ENCODE assay signal across 1 cellular context in the genomic region with DNA sequence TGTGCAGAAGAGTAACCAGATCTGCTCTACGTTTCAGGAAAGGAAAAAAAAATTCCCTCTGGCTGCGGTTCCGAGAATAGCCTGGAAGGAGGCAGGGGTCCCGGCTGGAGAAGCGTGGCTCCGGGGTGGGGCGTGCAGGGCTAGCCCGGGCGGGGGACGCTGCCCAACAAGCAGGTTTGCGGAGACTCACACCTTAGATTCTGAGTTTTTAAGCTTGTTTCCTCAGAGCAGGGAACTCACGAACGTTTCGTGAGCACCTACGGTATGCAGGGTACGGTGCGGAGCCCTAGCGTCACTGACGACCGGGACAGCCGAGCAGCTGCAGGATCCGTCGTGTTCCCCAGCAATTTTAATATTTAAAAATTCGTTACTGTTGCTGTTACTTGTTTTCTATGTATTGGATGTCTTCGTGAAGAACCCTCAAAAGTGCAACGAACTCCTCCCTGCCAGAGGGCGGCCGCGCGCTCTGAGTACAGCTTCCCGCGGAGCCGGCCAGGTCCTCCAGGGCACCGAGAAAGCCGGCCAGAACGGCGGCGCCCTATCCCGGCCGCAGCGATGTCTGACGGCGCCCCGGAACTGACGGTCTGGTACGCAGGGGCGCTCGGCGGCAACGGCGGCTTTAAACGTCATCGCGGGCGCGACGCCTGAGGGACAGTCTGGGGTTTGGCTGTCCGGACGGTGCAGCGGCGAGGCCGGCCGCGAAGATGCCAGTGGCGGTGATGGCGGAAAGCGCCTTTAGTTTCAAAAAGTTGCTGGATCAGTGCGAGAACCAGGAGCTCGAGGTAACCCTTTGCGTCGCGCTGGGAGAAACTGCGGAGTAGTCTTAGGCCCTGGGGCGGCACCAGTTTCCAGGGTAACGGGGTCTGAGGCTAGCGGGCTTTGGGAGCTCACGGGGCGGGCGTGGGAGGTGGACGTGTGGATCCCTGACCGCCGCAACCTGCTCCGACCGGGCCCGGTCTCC.
A peak's percentile ranks its signal among the peaks of the same experiment; 100 is the strongest.
TF ChIP-seq lines count a peak whose summit lies in the region.

A gene (plus strand): TSS at position 629 of the 961 bp plus-strand sequence. CDS start 76 bp downstream, at position 705.

TF ChIP-seq in GM23338, 12 proteins besides CTCF, POLR2A, EP300 and RAD21 (continued from another document):
- TF ChIP-seq, protein P1, sequence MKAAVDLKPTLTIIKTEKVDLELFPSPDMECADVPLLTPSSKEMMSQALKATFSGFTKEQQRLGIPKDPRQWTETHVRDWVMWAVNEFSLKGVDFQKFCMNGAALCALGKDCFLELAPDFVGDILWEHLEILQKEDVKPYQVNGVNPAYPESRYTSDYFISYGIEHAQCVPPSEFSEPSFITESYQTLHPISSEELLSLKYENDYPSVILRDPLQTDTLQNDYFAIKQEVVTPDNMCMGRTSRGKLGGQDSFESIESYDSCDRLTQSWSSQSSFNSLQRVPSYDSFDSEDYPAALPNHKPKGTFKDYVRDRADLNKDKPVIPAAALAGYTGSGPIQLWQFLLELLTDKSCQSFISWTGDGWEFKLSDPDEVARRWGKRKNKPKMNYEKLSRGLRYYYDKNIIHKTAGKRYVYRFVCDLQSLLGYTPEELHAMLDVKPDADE (IDR thresholded peaks at IDR 0.05): peak; percentile 95
- TF ChIP-seq STAT1 (IDR thresholded peaks at IDR 0.05; ENCODE audit: unreplicated experiment): no peak
- peak; percentile 90 for TF ChIP-seq POLR2AphosphoS5 (IDR thresholded peaks at IDR 0.05; ENCODE audit: low read depth)
